ENCODE assay signal across 14 cellular contexts in the genomic region with DNA sequence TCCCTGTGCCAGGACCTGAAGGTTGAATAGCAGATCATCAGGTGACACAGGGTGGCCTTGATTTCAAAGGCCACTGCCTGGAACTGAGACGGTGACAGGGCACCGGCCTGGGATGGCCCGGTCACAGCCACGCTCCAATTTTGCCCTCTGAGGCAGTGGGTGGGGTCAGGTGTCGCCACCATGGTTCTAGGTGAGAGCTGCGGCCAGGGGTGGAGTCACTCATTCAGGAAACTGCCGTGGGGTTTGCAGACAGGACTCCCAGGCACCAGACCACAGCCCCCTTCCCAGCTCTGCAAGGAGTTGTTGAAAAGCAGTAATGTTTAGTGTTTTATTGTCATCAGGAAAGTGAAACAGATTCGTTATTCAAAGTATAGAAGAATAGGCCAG. TPM values are rescaled to one million over a fixed set of nuclear protein-coding genes. Genes with fewer than 3 reads are reported as not detected.
A peak's percentile ranks its signal among the peaks of the same experiment; 100 is the strongest.
DNase-seq lines count a peak whose midpoint lies in the region; ATAC-seq, FAIRE-seq and TF ChIP-seq lines count a peak whose summit lies in the region.
"Had no signal": no experiment of that assay in that cellular context is flagged by ENCODE, and none has a peak within 500 bp of the region (broad histone marks: within the 10 kb centered on the region; RNA-seq: fewer than 3 reads in every experiment).

No MANE protein-coding gene starts in this region.

- no peak for TF ChIP-seq CTCF in Loucy (conservative IDR thresholded peaks at IDR 0.05; ENCODE audit: low read length)

- H3K9ac ChIP-seq in Loucy (ENCODE audit: low read depth, low read length, poor library complexity, severe bottlenecking) = no peak overlapping the region

- no peaks in the 10 kb centered on the region for H3K36me3 Mint-ChIP-seq in activated T-cell treated with anti-CD3 and anti-CD28 coated beads, Interleukin-2, amount 50 U/mL, for 24 hours (ENCODE audit: low read depth)
- peaks cover 19% of the 10 kb centered on the region for H3K36me3 Mint-ChIP-seq in central memory CD8-positive, alpha-beta T cell (ENCODE audit: insufficient read depth)

- DNase-seq in activated T-cell treated with anti-CD3 and anti-CD28 coated beads, Interleukin-2, amount 50 U/mL, for 24 hours = no peak
- no peak for DNase-seq in activated T-cell treated with anti-CD3 and anti-CD28 coated beads for 4 hours
- no peak for DNase-seq in central memory CD8-positive, alpha-beta T cell (ENCODE audit: low spot score in 2 of 2)
- peak; percentile 51 for DNase-seq in sciatic nerve (ENCODE audit: low spot score)
- no peak for DNase-seq in globus pallidus (ENCODE audit: low spot score)
- DNase-seq in H54 (ENCODE audit: insufficient read length, low spot score) = no peak
- DNase-seq: kidney glomerular epithelial cell, MV-4-11, SHP77 treated with DMSO at 0.1 percent for 48 hours had no signal

- peaks cover 4% of the 10 kb centered on the region for H3K27me3 Mint-ChIP-seq in activated T-cell treated with anti-CD3 and anti-CD28 coated beads, Interleukin-2, amount 50 U/mL, for 24 hours
- H3K27me3 Mint-ChIP-seq in central memory CD8-positive, alpha-beta T cell = no peaks in the 10 kb centered on the region

- H3F3A ChIP-seq in Loucy (ENCODE audit: low read depth) = peaks cover 10% of the 10 kb centered on the region

- peaks cover 6% of the 10 kb centered on the region for H3K9me3 Mint-ChIP-seq in activated T-cell treated with anti-CD3 and anti-CD28 coated beads, Interleukin-2, amount 50 U/mL, for 24 hours
- peaks cover 6% of the 10 kb centered on the region for H3K9me3 Mint-ChIP-seq in central memory CD8-positive, alpha-beta T cell

- no peak overlapping the region for H2AFZ ChIP-seq in Loucy (ENCODE audit: low read length)

- peaks cover 22% of the 10 kb centered on the region for H3K4me1 Mint-ChIP-seq in activated T-cell treated with anti-CD3 and anti-CD28 coated beads, Interleukin-2, amount 50 U/mL, for 24 hours (ENCODE audit: low read depth)
- H3K4me1 Mint-ChIP-seq in central memory CD8-positive, alpha-beta T cell = peaks cover 52% of the 10 kb centered on the region

- H3K27me3 ChIP-seq in Loucy (ENCODE audit: insufficient read depth, low read length, poor library complexity, severe bottlenecking) = no peaks in the 10 kb centered on the region

- no peaks in the 10 kb centered on the region for H3K36me3 ChIP-seq in Loucy (ENCODE audit: insufficient read depth, low read length)
- H3K36me3 ChIP-seq: heart left ventricle had no signal

- intact Hi-C loops in sciatic nerve (cut with DNase I) = no loop called here

- H3K9me3 ChIP-seq in Loucy (ENCODE audit: insufficient read depth, low read depth, low read length) = no peaks in the 10 kb centered on the region
- H3K9me3 ChIP-seq: heart left ventricle had no signal

- H3K9me2 ChIP-seq in Loucy (replicated peaks; ENCODE audit: low read depth, low read length) = no peaks in the 10 kb centered on the region

- no peaks in the 10 kb centered on the region for H3K79me2 ChIP-seq in Loucy (ENCODE audit: insufficient read depth, low read length)

- H3K4me2 ChIP-seq in Loucy (ENCODE audit: low read depth, low read length, poor library complexity, severe bottlenecking) = peak overlapping the region; percentile 25

- no peak for TF ChIP-seq POLR2A in H54 (IDR thresholded peaks at IDR 0.05; ENCODE audit: low read depth, low read length)

- FAIRE-seq in H54 (lab: Jason Lieb, UNC) = no peak
- FAIRE-seq: D721Med had no signal

- H3K27ac Mint-ChIP-seq in activated T-cell treated with anti-CD3 and anti-CD28 coated beads, Interleukin-2, amount 50 U/mL, for 24 hours = peak overlapping the region; percentile 65
- peak overlapping the region; percentile 88 for H3K27ac Mint-ChIP-seq in central memory CD8-positive, alpha-beta T cell (ENCODE audit: low read depth)

- H4K20me1 ChIP-seq in Loucy (ENCODE audit: insufficient read depth, low read length, poor library complexity, severe bottlenecking) = no peaks in the 10 kb centered on the region

- ATAC-seq in central memory CD8-positive, alpha-beta T cell (replicated peaks; ENCODE audit: extremely low read depth, poor library complexity, severe bottlenecking) = peak; percentile 15
- ATAC-seq in sciatic nerve (no peak), GM21423 (IDR thresholded peaks at IDR 0.05; ENCODE audit: unreplicated experiment) (no peak)
- ATAC-seq: heart left ventricle had no signal

- H3K4me3 Mint-ChIP-seq in activated T-cell treated with anti-CD3 and anti-CD28 coated beads, Interleukin-2, amount 50 U/mL, for 24 hours = no peak overlapping the region
- peak overlapping the region; percentile 34 for H3K4me3 Mint-ChIP-seq in central memory CD8-positive, alpha-beta T cell

- peaks cover 17% of the 10 kb centered on the region for H3K4me1 ChIP-seq in Loucy (ENCODE audit: insufficient read depth, low read length, poor library complexity, severe bottlenecking)

- no peak overlapping the region for H3K4me3 ChIP-seq in Loucy (ENCODE audit: low read length, poor library complexity, severe bottlenecking)
- H3K4me3 ChIP-seq: heart left ventricle had no signal

RNA-seq across cellular contexts. Expression of gene RNU6ATAC, which starts 17.3 kb away (rescaled TPM):
- total RNA-seq in sciatic nerve = 193 TPM
- total RNA-seq: pulmonary artery endothelial cell had no signal

RNA-seq across cellular contexts. Expression of gene WDR5, which starts 45.8 kb away (rescaled TPM):
- 24.9 TPM for total RNA-seq in sciatic nerve
